In genomic region chr3:126713229-126713628, GRCh38 we compare ENCODE assay signal across 26 cellular contexts.
"Had no signal": no experiment of that assay in that cellular context is flagged by ENCODE, and none has a peak within 500 bp of the region (broad histone marks: within the 10 kb centered on the region; RNA-seq: fewer than 3 reads in every experiment).

No MANE protein-coding gene starts in this region.

- H3K4me3 ChIP-seq: colonic mucosa, esophagus squamous epithelium, left lung, neural progenitor cell, right atrium auricular region, smooth muscle cell, stomach, tibial artery, upper lobe of left lung had no signal

- FAIRE-seq: endothelial cell of umbilical vein, frontal cortex, kidney, urothelium cell line had no signal

- H3K9ac ChIP-seq: neural progenitor cell, parathyroid adenoma had no signal

- H3K9me3 ChIP-seq: colonic mucosa, esophagus squamous epithelium, left lung, right atrium auricular region, stomach, tibial artery, upper lobe of left lung had no signal

- H3K4me2 ChIP-seq: neural progenitor cell, smooth muscle cell had no signal

- H3K27ac ChIP-seq: colonic mucosa, esophagus squamous epithelium, left lung, neural progenitor cell, parathyroid adenoma, right atrium auricular region, stomach, tibial artery, upper lobe of left lung had no signal

- H3K4me1 ChIP-seq: colonic mucosa, esophagus squamous epithelium, left lung, neural progenitor cell, parathyroid adenoma, right atrium auricular region, stomach, tibial artery, upper lobe of left lung had no signal

- ATAC-seq: left lung; naive thymus-derived CD4-positive, alpha-beta T cell; sciatic nerve had no signal

- H3K36me3 ChIP-seq: colonic mucosa, esophagus squamous epithelium, left lung, neural progenitor cell, right atrium auricular region, stomach, tibial artery, upper lobe of left lung had no signal

- DNase-seq: colonic mucosa; dermis blood vessel endothelial cell; effector memory CD4-positive, alpha-beta T cell; esophagus squamous epithelium; head of caudate nucleus; kidney; left lung; mesenchymal stem cell; midbrain; naive thymus-derived CD4-positive, alpha-beta T cell; stimulated activated CD4-positive, alpha-beta T cell treated with anti-CD3 and anti-CD28 coated beads, Interleukin-12 subunit alpha, Interleukin-12 subunit beta, amount 100 ng/mL, for 4 hours; stimulated activated CD4-positive, alpha-beta T cell treated with anti-CD3 and anti-CD28 coated beads, Interleukin-1b, Interleukin-23, amount 100 ng/mL, for 48 hours; stimulated activated CD4-positive, alpha-beta T cell treated with anti-CD3 and anti-CD28 coated beads, Interleukin-4, amount 100 ng/mL, for 1 hour; stimulated activated CD8-positive, alpha-beta memory T cell treated with anti-CD3 and anti-CD28 coated beads, Interleukin-4, amount 100 ng/mL, for 48 hours; stimulated activated naive CD4-positive, alpha-beta T cell; stomach; tibial artery; upper lobe of left lung had no signal

- H3K27me3 ChIP-seq: colonic mucosa, esophagus squamous epithelium, left lung, neural progenitor cell, right atrium auricular region, stomach, tibial artery, upper lobe of left lung had no signal
